ENCODE assay signal across 8 cellular contexts in the genomic region with DNA sequence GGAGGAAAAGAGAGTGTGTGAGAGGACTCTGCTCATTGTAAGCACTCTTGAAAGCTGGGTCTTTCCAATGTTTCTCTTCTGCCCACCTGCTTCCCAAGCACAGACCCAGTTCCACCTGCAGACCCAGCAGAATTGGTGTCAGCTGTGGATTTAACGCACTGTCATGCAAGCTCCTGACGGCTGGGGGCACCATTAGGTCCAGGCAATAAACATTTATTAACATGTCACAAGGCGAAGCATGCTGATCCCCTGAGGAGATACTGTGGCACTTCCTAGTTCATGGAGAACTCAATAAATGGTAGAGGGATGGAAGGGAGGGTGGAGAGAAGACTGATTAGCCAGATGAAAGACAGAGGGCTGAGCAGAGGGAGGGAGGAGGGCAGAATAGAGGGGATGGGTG.
DNase-seq lines count a peak whose midpoint lies in the region; ATAC-seq and TF ChIP-seq lines count a peak whose summit lies in the region.

No MANE protein-coding gene starts in this region.

- no peak for ATAC-seq in Right ventricle myocardium superior (ENCODE audit: poor library complexity)
- no peak for ATAC-seq in HG02870 (IDR thresholded peaks at IDR 0.05; ENCODE audit: unreplicated experiment)
- ATAC-seq in GM21526 (IDR thresholded peaks at IDR 0.05; ENCODE audit: low FRiP score, unreplicated experiment) = no peak

- no peaks in the 10 kb centered on the region for H3K79me2 ChIP-seq in OCI-LY3 (ENCODE audit: low read length)

- no peak overlapping the region for H3K27ac ChIP-seq in cardiac muscle cell
- H3K27ac ChIP-seq in OCI-LY3 (ENCODE audit: low read length) = no peak overlapping the region

- H3K36me3 ChIP-seq in cardiac muscle cell = no peaks in the 10 kb centered on the region
- no peaks in the 10 kb centered on the region for H3K36me3 ChIP-seq in OCI-LY3 (replicated peaks; ENCODE audit: low read depth, low read length)

- no peaks in the 10 kb centered on the region for H3K27me3 ChIP-seq in cardiac muscle cell
- H3K27me3 ChIP-seq in OCI-LY3 (ENCODE audit: low read depth, low read length) = no peaks in the 10 kb centered on the region

- H3K4me1 ChIP-seq in cardiac muscle cell (ENCODE audit: low read depth) (no peaks in the 10 kb centered on the region), OCI-LY3 (ENCODE audit: low read length) (no peaks in the 10 kb centered on the region)

- H4K20me1 ChIP-seq in OCI-LY3 (ENCODE audit: insufficient read depth, low read length) = no peaks in the 10 kb centered on the region

- no peaks in the 10 kb centered on the region for H3K9me3 ChIP-seq in cardiac muscle cell (ENCODE audit: low read depth)
- no peaks in the 10 kb centered on the region for H3K9me3 ChIP-seq in OCI-LY3 (ENCODE audit: insufficient read depth, low read length)

- TF ChIP-seq CTCF in cardiac muscle cell (IDR thresholded peaks at IDR 0.05; ENCODE audit: low read depth, low read length) (peak; percentile 47), OCI-LY3 (IDR thresholded peaks at IDR 0.05; ENCODE audit: low read depth, low read length) (peak; percentile 79)

- H3K4me3 ChIP-seq in cardiac muscle cell = no peak overlapping the region
- no peak overlapping the region for H3K4me3 ChIP-seq in OCI-LY3 (ENCODE audit: low read length)

- DNase-seq in cardiac muscle cell (ENCODE audit: low read depth in 1 of 2, low spot score in 1 of 2) = peak; percentile 34 to 53
- DNase-seq in Right ventricle myocardium superior = no peak
- peak; percentile 14 for DNase-seq in effector CD4-positive, alpha-beta T cell
- DNase-seq in stimulated activated CD8-positive, alpha-beta memory T cell treated with anti-CD3 and anti-CD28 coated beads, Interleukin-4, amount 100 ng/mL, for 48 hours = peak; percentile 35
- no peak for DNase-seq in NOMO-1 treated with dmso at 0.1 percent for 144 hours (lab: John Stamatoyannopoulos, UW; ENCODE audit: unreplicated experiment)

- no peak overlapping the region for H3K4me2 ChIP-seq in OCI-LY3 (ENCODE audit: low read length)

- H3K9ac ChIP-seq in OCI-LY3 (ENCODE audit: low read length) = no peak overlapping the region

- H2AFZ ChIP-seq in OCI-LY3 (ENCODE audit: low read depth, low read length) = no peak overlapping the region

- intact Hi-C loops in Right ventricle myocardium superior (cut with DNase I) = no loop called here

Comparison
In these comparisons a context has a peak if more than half of its experiments do, and no peak if none do; other contexts are left out.
1. DNase-seq: peak in cardiac muscle cell (2 of 2), effector CD4-positive, alpha-beta T cell (single experiment) and stimulated activated CD8-positive, alpha-beta memory T cell treated with anti-CD3 and anti-CD28 coated beads, Interleukin-4, amount 100 ng/mL, for 48 hours (single experiment); none in Right ventricle myocardium superior (single experiment) and NOMO-1 treated with dmso at 0.1 percent for 144 hours (single experiment).